Comparison of ENCODE assay signal across 13 cellular contexts in genomic region chr1:53639251-53639721, GRCh38.
DNase-seq lines count a peak whose midpoint lies in the region; ATAC-seq, FAIRE-seq and TF ChIP-seq lines count a peak whose summit lies in the region.
"Had no signal": no experiment of that assay in that cellular context is flagged by ENCODE, and none has a peak within 500 bp of the region (broad histone marks: within the 10 kb centered on the region; RNA-seq: fewer than 3 reads in every experiment).

No MANE protein-coding gene starts in this region.

- 0 out of 4 replicates have a peak, but pooled peaks of 1 of the 2 experiments have one; percentile 15 for TF ChIP-seq RAD21 in K562 (CRISPR knock-in tag; conservative IDR thresholded peaks at IDR 0.05 in 1 of 2, IDR thresholded peaks at IDR 0.05 in 1 of 2)

- BruUV-seq in K562 (replicated peaks; lab: Mats Ljungman, UMichigan), result no TSS peak

- TF ChIP-seq EP300 in K562 (IDR thresholded peaks at IDR 0.05; ENCODE audit: low read length) (no peak), tibial nerve (IDR thresholded peaks at IDR 0.05) (no peak)

- intact Hi-C loops in K562 (cut with micrococcal nuclease), result no loop called here

- H3K4me3 ChIP-seq in MM.1S (ENCODE audit: low read length) (peak overlapping the region; percentile 27; the same call in 1 of the 2 replicates), K562 (no peak overlapping the region), tibial nerve (no peak overlapping the region)
- H3K4me3 ChIP-seq: SJCRH30 had no signal

- TF ChIP-seq POLR2A in K562 (conservative IDR thresholded peaks at IDR 0.05) (no peak), tibial nerve (IDR thresholded peaks at IDR 0.05) (no peak)

- H3K4me2 ChIP-seq in MM.1S (ENCODE audit: low read depth, low read length) (peak overlapping the region; percentile 67), K562 (ENCODE audit: insufficient read depth, low read length) (no peak overlapping the region)

- peak; percentile 57 for ATAC-seq in K562
- no peak for ATAC-seq in omental fat pad (ENCODE audit: low FRiP score)
- no peak for ATAC-seq in HG03354 (IDR thresholded peaks at IDR 0.05; ENCODE audit: poor library complexity, severe bottlenecking, unreplicated experiment)

- DNase-seq in DMS 273 (lab: John Stamatoyannopoulos, UW; ENCODE audit: unreplicated experiment) (peak; percentile 91), MM.1S (peak; percentile 58), K562 (ENCODE audit: extremely low read depth in 1 of 4, low spot score in 3 of 4) (peak in 1 of 4 experiments; percentile 38), omental fat pad (ENCODE audit: low spot score) (peak; percentile 8), epidermal melanocyte (ENCODE audit: insufficient read length, low spot score) (no peak), tibial nerve (ENCODE audit: low spot score in 2 of 2) (no peak), NCI-H1436 (lab: John Stamatoyannopoulos, UW) (no peak)
- DNase-seq: DND-41, Karpas-422, retina, SJCRH30 had no signal

- H3K4me1 ChIP-seq in MM.1S (ENCODE audit: low read length), result peaks cover 16% of the 10 kb centered on the region
- no peaks in the 10 kb centered on the region for H3K4me1 ChIP-seq in K562 (replicated peaks in 1 of 2; ENCODE audit: control insufficient read depth in 2 of 2, insufficient read depth in 2 of 2, low read length in 2 of 2)
- no peaks in the 10 kb centered on the region for H3K4me1 ChIP-seq in tibial nerve
- H3K4me1 ChIP-seq: SJCRH30 had no signal

- H3K36me3 ChIP-seq in MM.1S (replicated peaks; ENCODE audit: insufficient read depth, low read length) (no peaks in the 10 kb centered on the region), K562 (ENCODE audit: control insufficient read depth, insufficient read depth, low read length) (no peaks in the 10 kb centered on the region), tibial nerve (no peaks in the 10 kb centered on the region)
- H3K36me3 ChIP-seq: SJCRH30 had no signal

- no peaks in the 10 kb centered on the region for H3K9me2 ChIP-seq in MM.1S (replicated peaks; ENCODE audit: insufficient read depth, low read length)

- H3K9me1 ChIP-seq in K562 (ENCODE audit: control insufficient read depth, insufficient read depth, low read length), result no peaks in the 10 kb centered on the region

- 1% methylated on average over 16 of the region's 16 CpGs for WGBS in K562 (ENCODE audit: insufficient coverage, low coverage, missing lambda C conversion rate)
- 54 to 60% methylated on average over 16 of the region's 16 CpGs for WGBS in tibial nerve, 2 donors

- peak overlapping the region; percentile 43 for H2AFZ ChIP-seq in MM.1S (ENCODE audit: low read length)
- no peak overlapping the region for H2AFZ ChIP-seq in K562 (ENCODE audit: low read depth, low read length)

- H4K20me1 ChIP-seq in MM.1S (ENCODE audit: insufficient read depth, low read length) (no peaks in the 10 kb centered on the region), K562 (replicated peaks; ENCODE audit: control insufficient read depth, insufficient read depth, low read length) (peaks cover 12% of the 10 kb centered on the region; the same call in 1 of the 2 replicates)

- CTCF ChIA-PET in K562 (lab: Yijun Ruan, JAX; ENCODE audit: low intra/inter-chr PET ratio), result no interaction called here

- TF ChIP-seq CTCF in MM.1S (IDR thresholded peaks at IDR 0.05; ENCODE audit: low read length) (peak; percentile 51), K562 (IDR thresholded peaks at IDR 0.05 in 2 of 3, conservative IDR thresholded peaks at IDR 0.05 in 1 of 3; ENCODE audit: insufficient read depth in 2 of 3, low read depth in 1 of 3, low read length in 3 of 3) (peak; percentile 11 to 36 (median 24); a peak in 3 of 6 replicates), omental fat pad (IDR thresholded peaks at IDR 0.05) (no peak), tibial nerve (IDR thresholded peaks at IDR 0.05) (no peak)

- H3F3A ChIP-seq in MM.1S (ENCODE audit: insufficient read depth, low read length), result no peaks in the 10 kb centered on the region

- no peaks in the 10 kb centered on the region for H3K27me3 ChIP-seq in MM.1S (replicated peaks; ENCODE audit: insufficient read depth, low read length)
- H3K27me3 ChIP-seq in K562 (ENCODE audit: control insufficient read depth in 2 of 2, insufficient read depth in 2 of 2, low read length in 2 of 2), result peaks cover 25 to 71% of the 10 kb centered on the region in 2 experiments
- H3K27me3 ChIP-seq in tibial nerve, result peaks cover 0 to 10% of the 10 kb centered on the region in 2 donors

- FAIRE-seq in K562 (lab: Jason Lieb, UNC), result no peak
- FAIRE-seq: colon had no signal

- peak overlapping the region; percentile 18; the same call in 1 of the 2 replicates for H3K27ac ChIP-seq in MM.1S (ENCODE audit: low read length)
- no peak overlapping the region for H3K27ac ChIP-seq in K562 (ENCODE audit: extremely low read depth, low read depth, low read length)
- H3K27ac ChIP-seq in tibial nerve, result no peak overlapping the region
- H3K27ac ChIP-seq: SJCRH30 had no signal

- H3K79me2 ChIP-seq in MM.1S (ENCODE audit: low read length), result no peaks in the 10 kb centered on the region
- H3K79me2 ChIP-seq in K562 (ENCODE audit: control insufficient read depth, insufficient read depth, low read length), result no peaks in the 10 kb centered on the region

- peak overlapping the region; percentile 23; the same call in 1 of the 2 replicates for H3K9ac ChIP-seq in MM.1S (ENCODE audit: low read length)
- H3K9ac ChIP-seq in K562 (ENCODE audit: insufficient read depth in 1 of 2, low read depth in 2 of 2, low read length in 2 of 2), result no peak overlapping the region

- H3K9me3 ChIP-seq in MM.1S (replicated peaks; ENCODE audit: insufficient read depth, low read length) (no peaks in the 10 kb centered on the region), K562 (replicated peaks; ENCODE audit: control insufficient read depth, insufficient read depth, low read depth, low read length) (no peaks in the 10 kb centered on the region), tibial nerve (no peaks in the 10 kb centered on the region)
- H3K9me3 ChIP-seq: SJCRH30 had no signal

- POLR2A ChIA-PET in K562 (lab: Yijun Ruan, JAX), result no interaction called here

- in situ Hi-C loops in K562 (cut with MboI), result no loop called here

TF ChIP-seq in K562, 482 proteins besides CTCF, POLR2A, EP300 and RAD21:
- TF ChIP-seq CEBPZ (IDR thresholded peaks at IDR 0.05; ENCODE audit: borderline replicate concordance, low read depth, low read length) (no peak), MEIS2 (IDR thresholded peaks at IDR 0.05; ENCODE audit: partially characterized antibody) (peak; percentile 86), PBX2 (CRISPR knock-in tag; IDR thresholded peaks at IDR 0.05; ENCODE audit: low read depth) (no peak), PBX2 (tag; conservative IDR thresholded peaks at IDR 0.05; ENCODE audit: low read depth) (peak; percentile 70)
- TF ChIP-seq, protein P1, sequence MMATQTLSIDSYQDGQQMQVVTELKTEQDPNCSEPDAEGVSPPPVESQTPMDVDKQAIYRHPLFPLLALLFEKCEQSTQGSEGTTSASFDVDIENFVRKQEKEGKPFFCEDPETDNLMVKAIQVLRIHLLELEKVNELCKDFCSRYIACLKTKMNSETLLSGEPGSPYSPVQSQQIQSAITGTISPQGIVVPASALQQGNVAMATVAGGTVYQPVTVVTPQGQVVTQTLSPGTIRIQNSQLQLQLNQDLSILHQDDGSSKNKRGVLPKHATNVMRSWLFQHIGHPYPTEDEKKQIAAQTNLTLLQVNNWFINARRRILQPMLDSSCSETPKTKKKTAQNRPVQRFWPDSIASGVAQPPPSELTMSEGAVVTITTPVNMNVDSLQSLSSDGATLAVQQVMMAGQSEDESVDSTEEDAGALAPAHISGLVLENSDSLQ (IDR thresholded peaks at IDR 0.05), result peak; percentile 82
TF ChIP-seq in K562: peak in this region for 3.

Comparison
In these comparisons a context has a peak if more than half of its experiments do, and no peak if none do; other contexts are left out.
1. DNase-seq: peak in DMS 273 (single experiment), MM.1S (single experiment) and omental fat pad (single experiment); none in epidermal melanocyte (single experiment), tibial nerve (0 of 2) and NCI-H1436 (single experiment).
2. CTCF ChIP-seq: peak in MM.1S (single experiment) and K562 (3 of 3); none in omental fat pad (0 of 3) and tibial nerve (0 of 5).